ENCODE assay signal across 1 cellular context in the genomic region with DNA sequence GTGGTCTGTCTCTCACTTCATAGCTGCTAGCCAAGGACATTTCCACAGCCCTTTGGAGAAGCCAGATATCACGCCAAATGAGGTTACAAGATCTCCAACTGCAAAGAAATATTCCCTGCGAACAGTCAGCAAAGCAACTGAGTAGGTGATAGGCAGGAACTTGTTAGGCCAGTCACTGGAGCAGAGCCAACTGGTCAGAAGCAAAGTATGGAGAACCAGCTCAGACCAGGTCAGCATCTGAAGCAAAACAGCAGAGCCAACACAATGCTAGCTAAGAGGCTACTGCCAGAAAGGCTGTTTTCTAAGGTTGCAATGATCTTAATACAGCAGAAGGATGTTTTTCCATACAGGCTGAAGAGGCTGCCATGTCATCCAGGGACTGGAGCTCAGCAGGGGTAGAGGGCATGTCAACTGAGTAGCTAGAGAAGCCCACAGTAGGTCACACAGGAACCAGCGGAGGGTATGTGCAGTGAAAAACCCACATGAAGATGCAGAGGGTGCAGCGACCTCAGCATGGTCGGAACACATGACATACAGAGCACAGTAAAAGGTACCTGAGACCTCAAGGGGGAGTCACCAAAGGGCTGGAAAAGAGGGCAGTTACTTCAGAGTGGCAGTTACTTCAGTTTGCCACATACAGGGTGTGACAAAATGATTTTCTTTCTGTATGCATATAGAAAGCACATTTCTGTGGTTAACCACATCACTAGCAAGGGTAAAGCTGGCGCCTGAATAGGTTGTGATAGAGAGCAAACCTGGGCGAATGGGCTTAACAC.
TF ChIP-seq lines count a peak whose summit lies in the region.

No MANE protein-coding gene starts in this region.

TF ChIP-seq in GM12878, 131 proteins besides CTCF, POLR2A, EP300 and RAD21:
- TF ChIP-seq, protein P1, sequence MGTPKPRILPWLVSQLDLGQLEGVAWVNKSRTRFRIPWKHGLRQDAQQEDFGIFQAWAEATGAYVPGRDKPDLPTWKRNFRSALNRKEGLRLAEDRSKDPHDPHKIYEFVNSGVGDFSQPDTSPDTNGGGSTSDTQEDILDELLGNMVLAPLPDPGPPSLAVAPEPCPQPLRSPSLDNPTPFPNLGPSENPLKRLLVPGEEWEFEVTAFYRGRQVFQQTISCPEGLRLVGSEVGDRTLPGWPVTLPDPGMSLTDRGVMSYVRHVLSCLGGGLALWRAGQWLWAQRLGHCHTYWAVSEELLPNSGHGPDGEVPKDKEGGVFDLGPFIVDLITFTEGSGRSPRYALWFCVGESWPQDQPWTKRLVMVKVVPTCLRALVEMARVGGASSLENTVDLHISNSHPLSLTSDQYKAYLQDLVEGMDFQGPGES (IDR thresholded peaks at IDR 0.05): no peak
- TF ChIP-seq BCL11A (IDR thresholded peaks at IDR 0.05; ENCODE audit: low read depth, low read length) (no peak), CBFB (IDR thresholded peaks at IDR 0.05; ENCODE audit: low read depth) (no peak), BHLHE40 (IDR thresholded peaks at IDR 0.05; ENCODE audit: borderline replicate concordance in 1 of 2, low read depth in 2 of 2, low read length in 1 of 2) (0 out of 4 replicates have a peak, but pooled peaks of 1 of the 2 experiments have one; percentile 13), NR2F1 (conservative IDR thresholded peaks at IDR 0.05) (no peak), RUNX3 (IDR thresholded peaks at IDR 0.05; ENCODE audit: low read length) (peak; percentile 70), POU2F2 (IDR thresholded peaks at IDR 0.05; ENCODE audit: borderline replicate concordance, low read depth, low read length) (no peak)
- TF ChIP-seq, protein P2, sequence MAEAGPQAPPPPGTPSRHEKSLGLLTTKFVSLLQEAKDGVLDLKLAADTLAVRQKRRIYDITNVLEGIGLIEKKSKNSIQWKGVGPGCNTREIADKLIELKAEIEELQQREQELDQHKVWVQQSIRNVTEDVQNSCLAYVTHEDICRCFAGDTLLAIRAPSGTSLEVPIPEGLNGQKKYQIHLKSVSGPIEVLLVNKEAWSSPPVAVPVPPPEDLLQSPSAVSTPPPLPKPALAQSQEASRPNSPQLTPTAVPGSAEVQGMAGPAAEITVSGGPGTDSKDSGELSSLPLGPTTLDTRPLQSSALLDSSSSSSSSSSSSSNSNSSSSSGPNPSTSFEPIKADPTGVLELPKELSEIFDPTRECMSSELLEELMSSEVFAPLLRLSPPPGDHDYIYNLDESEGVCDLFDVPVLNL (IDR thresholded peaks at IDR 0.05; ENCODE audit: low read depth, low read length): no peak
- TF ChIP-seq, protein P3, sequence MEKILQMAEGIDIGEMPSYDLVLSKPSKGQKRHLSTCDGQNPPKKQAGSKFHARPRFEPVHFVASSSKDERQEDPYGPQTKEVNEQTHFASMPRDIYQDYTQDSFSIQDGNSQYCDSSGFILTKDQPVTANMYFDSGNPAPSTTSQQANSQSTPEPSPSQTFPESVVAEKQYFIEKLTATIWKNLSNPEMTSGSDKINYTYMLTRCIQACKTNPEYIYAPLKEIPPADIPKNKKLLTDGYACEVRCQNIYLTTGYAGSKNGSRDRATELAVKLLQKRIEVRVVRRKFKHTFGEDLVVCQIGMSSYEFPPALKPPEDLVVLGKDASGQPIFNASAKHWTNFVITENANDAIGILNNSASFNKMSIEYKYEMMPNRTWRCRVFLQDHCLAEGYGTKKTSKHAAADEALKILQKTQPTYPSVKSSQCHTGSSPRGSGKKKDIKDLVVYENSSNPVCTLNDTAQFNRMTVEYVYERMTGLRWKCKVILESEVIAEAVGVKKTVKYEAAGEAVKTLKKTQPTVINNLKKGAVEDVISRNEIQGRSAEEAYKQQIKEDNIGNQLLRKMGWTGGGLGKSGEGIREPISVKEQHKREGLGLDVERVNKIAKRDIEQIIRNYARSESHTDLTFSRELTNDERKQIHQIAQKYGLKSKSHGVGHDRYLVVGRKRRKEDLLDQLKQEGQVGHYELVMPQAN (conservative IDR thresholded peaks at IDR 0.05): no peak
